In the genomic region with DNA sequence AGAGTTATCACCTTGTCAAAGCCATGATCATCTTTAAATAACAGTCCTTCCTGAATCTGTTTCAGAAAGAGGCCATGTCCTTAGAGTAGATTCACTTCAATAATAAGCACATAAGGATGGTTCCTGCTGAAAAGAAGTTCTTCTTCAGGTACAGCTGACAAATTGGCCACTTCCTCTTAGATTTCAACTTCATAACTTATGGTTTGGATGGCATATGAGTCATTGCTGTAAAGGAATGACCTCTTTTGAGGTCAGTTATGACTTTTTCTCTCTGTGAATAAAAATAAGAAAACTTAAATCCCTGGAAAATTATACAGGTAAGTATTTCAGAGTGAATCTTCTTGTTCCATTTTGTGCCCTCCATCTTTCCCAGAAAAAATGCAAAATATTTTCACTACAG, we compare ENCODE assay signal across 22 cellular contexts.
DNase-seq lines count a peak whose midpoint lies in the region; ATAC-seq and TF ChIP-seq lines count a peak whose summit lies in the region.
"Had no signal": no experiment of that assay in that cellular context is flagged by ENCODE, and none has a peak within 500 bp of the region (broad histone marks: within the 10 kb centered on the region; RNA-seq: fewer than 3 reads in every experiment).

No MANE protein-coding gene starts in this region.

- DNase-seq in GDM1 (lab: John Stamatoyannopoulos, UW), result peak; percentile 18
- peak; percentile 56 for DNase-seq in HT1080 (ENCODE audit: low read depth)
- peak; percentile 34 for DNase-seq in RKO (ENCODE audit: low spot score)
- DNase-seq in fibroblast of mammary gland (ENCODE audit: low read depth), result peak; percentile 6
- DNase-seq in tibial nerve (ENCODE audit: low spot score in 2 of 2), result no peak
- DNase-seq in SK-N-DZ (ENCODE audit: low spot score), result no peak
- no peak for DNase-seq in NCI-H2029 treated with DMSO at 0.1 percent for 48 hours (lab: John Stamatoyannopoulos, UW)
- DNase-seq: ACHN; activated CD4-positive, alpha-beta T cell treated with anti-CD3 and anti-CD28 coated beads, Interleukin-2, amount 50 U/mL, for 1 hour; activated naive CD4-positive, alpha-beta T cell; CD4-positive, CD25-positive, alpha-beta regulatory T cell; DND-41; effector memory CD8-positive, alpha-beta T cell; heart right ventricle; NCI-H187 treated with DMSO at 0.1 percent for 48 hours; NCI-H510A; pancreas; sigmoid colon; stimulated activated naive CD4-positive, alpha-beta T cell treated with Interleukin-2 at 50 U/mL for 16 hours; transverse colon had no signal

- no peaks in the 10 kb centered on the region for H3K36me3 ChIP-seq in tibial nerve
- H3K36me3 ChIP-seq: ascending aorta, heart right ventricle, pancreas, sigmoid colon, transverse colon had no signal

- H3K4me1 ChIP-seq in tibial nerve, result peaks cover 0 to 9% (median 0%) of the 10 kb centered on the region in 4 donors
- H3K4me1 ChIP-seq: ascending aorta, pancreas, transverse colon had no signal

- H3K27me3 ChIP-seq in tibial nerve, result no peaks in the 10 kb centered on the region
- H3K27me3 ChIP-seq: ascending aorta, heart right ventricle, pancreas, sigmoid colon, transverse colon had no signal

- TF ChIP-seq CTCF in fibroblast of mammary gland (conservative IDR thresholded peaks at IDR 0.05; ENCODE audit: control insufficient read depth, insufficient read depth, low read depth, low read length), result no peak
- no peak for TF ChIP-seq CTCF in tibial nerve (IDR thresholded peaks at IDR 0.05)

- ATAC-seq in HG02870 (IDR thresholded peaks at IDR 0.05; ENCODE audit: unreplicated experiment), result no peak
- ATAC-seq: effector memory CD8-positive, alpha-beta T cell; heart right ventricle; pancreas had no signal

- no peak for TF ChIP-seq POLR2A in tibial nerve (IDR thresholded peaks at IDR 0.05)

- H3K4me3 ChIP-seq in fibroblast of mammary gland (ENCODE audit: control insufficient read depth, low read depth, low read length), result no peak overlapping the region
- H3K4me3 ChIP-seq in tibial nerve, result no peak overlapping the region
- H3K4me3 ChIP-seq: ascending aorta, heart right ventricle, pancreas, sigmoid colon, transverse colon had no signal

- no peak overlapping the region for H3K27ac ChIP-seq in tibial nerve
- H3K27ac ChIP-seq: ascending aorta, heart right ventricle, pancreas, sigmoid colon, transverse colon had no signal

- no peaks in the 10 kb centered on the region for H3K9me3 ChIP-seq in tibial nerve
- H3K9me3 ChIP-seq: ascending aorta, heart right ventricle, pancreas, sigmoid colon, transverse colon had no signal

- TF ChIP-seq EP300 in tibial nerve (IDR thresholded peaks at IDR 0.05), result no peak

Comparison
In these comparisons a context has a peak if more than half of its experiments do, and no peak if none do; other contexts are left out.
1. DNase-seq: peak in GDM1 (single experiment), HT1080 (single experiment), RKO (single experiment) and fibroblast of mammary gland (single experiment); none in tibial nerve (0 of 2), SK-N-DZ (single experiment) and NCI-H2029 treated with DMSO at 0.1 percent for 48 hours (single experiment).